Comparison of ENCODE assay signal across 1 cellular context in genomic region chr7:48088559-48089414, GRCh38.
A peak's percentile ranks its signal among the peaks of the same experiment; 100 is the strongest.
TF ChIP-seq lines count a peak whose summit lies in the region.

UPP1 (plus strand) TSS chr7:48089265; CDS start chr7:48094784, 5,519 bp downstream.

TF ChIP-seq in HepG2, 621 proteins besides CTCF, POLR2A, EP300 and RAD21 (continued from another document and continues in another):
- TF ChIP-seq GATAD2A (CRISPR knock-in tag; IDR thresholded peaks at IDR 0.05) (0 out of 2 replicates have a peak, but pooled peaks have one; percentile 20), PBX3 (CRISPR knock-in tag; IDR thresholded peaks at IDR 0.05; ENCODE audit: borderline replicate concordance) (no peak), SIN3B (IDR thresholded peaks at IDR 0.05; ENCODE audit: low read length) (no peak), GMEB2 (CRISPR knock-in tag; IDR thresholded peaks at IDR 0.05; ENCODE audit: low read depth) (no peak), ZNF580 (CRISPR knock-in tag; IDR thresholded peaks at IDR 0.05; ENCODE audit: borderline replicate concordance, low read depth) (no peak), HMGA1 (CRISPR knock-in tag; conservative IDR thresholded peaks at IDR 0.05) (no peak), GTF2F1 (IDR thresholded peaks at IDR 0.05; ENCODE audit: low read length) (no peak), MYC (CRISPR knock-in tag; IDR thresholded peaks at IDR 0.05; ENCODE audit: borderline replicate concordance) (peak; percentile 46; the same call in 1 of the 2 replicates), ZSCAN5A (CRISPR knock-in tag; IDR thresholded peaks at IDR 0.05; ENCODE audit: borderline replicate concordance) (peak; percentile 64; the same call in 1 of the 2 replicates), PLRG1 (conservative IDR thresholded peaks at IDR 0.05) (no peak), HMGXB3 (CRISPR knock-in tag; IDR thresholded peaks at IDR 0.05; ENCODE audit: borderline replicate concordance) (0 out of 2 replicates have a peak, but pooled peaks have one; percentile 13), HNRNPLL (IDR thresholded peaks at IDR 0.05; ENCODE audit: low read depth, low read length, poor library complexity, severe bottlenecking) (no peak), ZNF143 (CRISPR knock-in tag; IDR thresholded peaks at IDR 0.05) (no peak), KLF9 (CRISPR knock-in tag; IDR thresholded peaks at IDR 0.05; ENCODE audit: low read depth) (no peak), ZNF605 (CRISPR knock-in tag; IDR thresholded peaks at IDR 0.05) (peak; percentile 77; the same call in 1 of the 2 replicates), JUNB (CRISPR knock-in tag; IDR thresholded peaks at IDR 0.05; ENCODE audit: borderline replicate concordance) (no peak; the same call in 1 of the 2 replicates), SNAI1 (CRISPR knock-in tag; IDR thresholded peaks at IDR 0.05; ENCODE audit: borderline replicate concordance) (0 out of 2 replicates have a peak, but pooled peaks have one; percentile 77), ZBTB44 (CRISPR knock-in tag; IDR thresholded peaks at IDR 0.05) (no peak), SP5 (CRISPR knock-in tag; IDR thresholded peaks at IDR 0.05; ENCODE audit: borderline replicate concordance, low read depth) (no peak), TRIM22 (IDR thresholded peaks at IDR 0.05) (no peak), TEF (CRISPR knock-in tag; IDR thresholded peaks at IDR 0.05) (no peak), ZBTB43 (CRISPR knock-in tag; conservative IDR thresholded peaks at IDR 0.05) (no peak; the same call in 1 of the 2 replicates), THYN1 (CRISPR knock-in tag; IDR thresholded peaks at IDR 0.05; ENCODE audit: borderline replicate concordance, low read depth) (no peak), MTA3 (CRISPR knock-in tag; IDR thresholded peaks at IDR 0.05) (no peak), YEATS2 (CRISPR knock-in tag; IDR thresholded peaks at IDR 0.05; ENCODE audit: borderline replicate concordance) (peak; percentile 26; the same call in 1 of the 2 replicates), DDIT3 (CRISPR knock-in tag; IDR thresholded peaks at IDR 0.05) (no peak), ATF3 (CRISPR knock-in tag; IDR thresholded peaks at IDR 0.05) (peak; percentile 85), HNF1B (CRISPR knock-in tag; IDR thresholded peaks at IDR 0.05) (peak; percentile 58), HOXA3 (CRISPR knock-in tag; IDR thresholded peaks at IDR 0.05) (no peak; the same call in 1 of the 2 replicates), RFXANK (CRISPR knock-in tag; IDR thresholded peaks at IDR 0.05) (no peak), ZNF460 (CRISPR knock-in tag; IDR thresholded peaks at IDR 0.05; ENCODE audit: borderline replicate concordance) (peak; percentile 26; the same call in 1 of the 2 replicates), GPN1 (CRISPR knock-in tag; IDR thresholded peaks at IDR 0.05; ENCODE audit: borderline replicate concordance) (0 out of 2 replicates have a peak, but pooled peaks have one; percentile 46), HOXD1 (CRISPR knock-in tag; IDR thresholded peaks at IDR 0.05) (no peak; the same call in 1 of the 2 replicates), ARHGAP35 (CRISPR knock-in tag; IDR thresholded peaks at IDR 0.05; ENCODE audit: borderline replicate concordance) (no peak), RELA (CRISPR knock-in tag; IDR thresholded peaks at IDR 0.05) (no peak), ZNF350 (CRISPR knock-in tag; IDR thresholded peaks at IDR 0.05; ENCODE audit: borderline replicate concordance, low read depth) (peak; percentile 80; the same call in 1 of the 2 replicates), FOXA1 (IDR thresholded peaks at IDR 0.05) (no peak), FOXA1 (CRISPR knock-in tag; IDR thresholded peaks at IDR 0.05) (peak; percentile 27; the same call in 1 of the 2 replicates), KAT7 (CRISPR knock-in tag; IDR thresholded peaks at IDR 0.05; ENCODE audit: borderline replicate concordance) (0 out of 2 replicates have a peak, but pooled peaks have one; percentile 35), ZNF18 (CRISPR knock-in tag; IDR thresholded peaks at IDR 0.05; ENCODE audit: insufficient replicate concordance) (peak; percentile 72), ZSCAN21 (CRISPR knock-in tag; IDR thresholded peaks at IDR 0.05; ENCODE audit: borderline replicate concordance) (no peak), PITX1 (CRISPR knock-in tag; IDR thresholded peaks at IDR 0.05) (0 out of 2 replicates have a peak, but pooled peaks have one; percentile 48), ZNF251 (CRISPR knock-in tag; IDR thresholded peaks at IDR 0.05) (no peak), YEATS4 (CRISPR knock-in tag; IDR thresholded peaks at IDR 0.05; ENCODE audit: borderline replicate concordance) (peak; percentile 58; the same call in 1 of the 2 replicates)
